Comparison of ENCODE assay signal across 8 cellular contexts in the genomic region with DNA sequence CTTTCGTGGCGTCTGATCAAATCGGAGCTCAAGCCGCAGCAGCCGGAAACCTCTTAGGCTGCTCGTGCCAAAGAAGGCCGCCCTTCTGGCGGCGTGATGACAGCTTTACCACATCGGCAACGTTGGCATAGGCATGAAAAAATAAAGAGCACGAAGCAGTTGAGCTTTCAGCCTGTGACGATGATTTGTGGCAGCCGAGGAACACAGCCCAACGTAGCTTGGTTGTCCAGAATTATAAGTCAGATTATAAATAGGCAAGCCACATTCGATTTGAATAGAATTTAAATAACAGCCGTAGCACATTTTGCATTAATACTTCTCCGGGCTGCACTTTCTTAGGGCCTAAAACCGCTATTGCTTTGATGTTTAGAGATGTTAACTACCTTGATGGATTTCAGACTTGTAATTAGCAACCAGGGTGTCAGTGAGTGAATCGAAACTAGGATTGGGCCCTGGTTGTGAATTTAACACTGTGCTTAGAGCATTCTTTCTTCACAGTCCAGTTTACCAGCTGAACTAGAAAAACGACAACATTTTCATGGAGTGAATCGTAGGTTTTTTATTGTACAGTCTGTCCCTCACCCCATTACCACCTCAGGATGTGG. TPM values are rescaled to one million over a fixed set of nuclear protein-coding genes. Genes with fewer than 3 reads are reported as not detected.
DNase-seq lines count a peak whose midpoint lies in the region; TF ChIP-seq lines count a peak whose summit lies in the region.

No MANE protein-coding gene starts in this region.

- H3K27ac ChIP-seq in angular gyrus (ENCODE audit: low read depth, low read length) (peak overlapping the region; percentile 99), hepatocyte (peak overlapping the region; percentile 99), sigmoid colon (peak overlapping the region; percentile 97 to 100 (median 98))

- H3K79me2 ChIP-seq in hepatocyte, result peaks cover 36% of the 10 kb centered on the region

- WGBS in hepatocyte (ENCODE audit: low lambda C conversion rate, missing lambda C conversion rate), result 11% methylated on average over 22 of the region's 22 CpGs
- WGBS in sigmoid colon, 2 donors, result 1 to 3% methylated on average over 22 of the region's 22 CpGs

- no peaks in the 10 kb centered on the region for H3K27me3 ChIP-seq in hepatocyte
- H3K27me3 ChIP-seq in sigmoid colon, result no peaks in the 10 kb centered on the region

- peak overlapping the region; percentile 73 for H3K4me2 ChIP-seq in hepatocyte

- no peak for TF ChIP-seq POLR2A in sigmoid colon (IDR thresholded peaks at IDR 0.05)

- H3K9me3 ChIP-seq in hepatocyte (ENCODE audit: low read depth) (no peaks in the 10 kb centered on the region), sigmoid colon (no peaks in the 10 kb centered on the region)

- intact Hi-C loops in sigmoid colon (cut with DNase I), result loop anchor here (2.0 kb wide), 1 partner anchor 792 kb away; no protein-coding TSS in a partner anchor

- no peak for TF ChIP-seq CTCF in HFFc6 (IDR thresholded peaks at IDR 0.05)
- TF ChIP-seq CTCF in hepatocyte (IDR thresholded peaks at IDR 0.05; ENCODE audit: poor library complexity), result no peak
- no peak for TF ChIP-seq CTCF in sigmoid colon (IDR thresholded peaks at IDR 0.05)

- H3K9me3 Mint-ChIP-seq in HFFc6, result no peaks in the 10 kb centered on the region
- no peaks in the 10 kb centered on the region for H3K9me3 Mint-ChIP-seq in T-helper 2 cell treated with Interferon-gamma antibody and Interleukin-4, amounts not matched to agents 5 μg/mL and 100 μg/mL, for 36 hours

- DNase-seq in ELR (ENCODE audit: low read depth) (peak; percentile 92), HFFc6 (peak; percentile 87), NCI-H1417 (lab: John Stamatoyannopoulos, UW) (peak; percentile 72 to 95 (median 90)), hepatocyte (ENCODE audit: low spot score) (peak; percentile 84), sigmoid colon (peak; percentile 91), cerebellar cortex (ENCODE audit: low spot score) (no peak)
- DNase-seq in T-helper 2 cell treated with Interferon-gamma antibody and Interleukin-4, amounts not matched to agents 5 μg/mL and 100 μg/mL, for 36 hours (ENCODE audit: low spot score), result peak; percentile 79

- H3K36me3 ChIP-seq in hepatocyte (replicated peaks; ENCODE audit: insufficient read depth, low read depth) (no peaks in the 10 kb centered on the region), sigmoid colon (no peaks in the 10 kb centered on the region)

- peaks cover 13% of the 10 kb centered on the region; the same call in 1 of the 2 replicates for H3K27me3 Mint-ChIP-seq in HFFc6 (ENCODE audit: insufficient read depth)
- H3K27me3 Mint-ChIP-seq in T-helper 2 cell treated with Interferon-gamma antibody and Interleukin-4, amounts not matched to agents 5 μg/mL and 100 μg/mL, for 36 hours (ENCODE audit: low read depth), result peaks cover 4% of the 10 kb centered on the region

- peaks cover 40% of the 10 kb centered on the region for H3K4me1 Mint-ChIP-seq in HFFc6 (ENCODE audit: low read depth)
- H3K4me1 Mint-ChIP-seq in T-helper 2 cell treated with Interferon-gamma antibody and Interleukin-4, amounts not matched to agents 5 μg/mL and 100 μg/mL, for 36 hours (ENCODE audit: low read depth), result peaks cover 25% of the 10 kb centered on the region

- H3K4me1 ChIP-seq in hepatocyte (ENCODE audit: insufficient read depth), result peaks cover 21% of the 10 kb centered on the region
- H3K4me1 ChIP-seq in sigmoid colon, result peaks cover 0 to 43% (median 39%) of the 10 kb centered on the region in 4 donors

- H3K27ac Mint-ChIP-seq in HFFc6, result peak overlapping the region; percentile 100
- H3K27ac Mint-ChIP-seq in T-helper 2 cell treated with Interferon-gamma antibody and Interleukin-4, amounts not matched to agents 5 μg/mL and 100 μg/mL, for 36 hours, result peak overlapping the region; percentile 100

- H2AFZ ChIP-seq in hepatocyte, result peak overlapping the region; percentile 72

- H4K20me1 ChIP-seq in hepatocyte (ENCODE audit: insufficient read depth, poor library complexity, severe bottlenecking), result peaks cover 36% of the 10 kb centered on the region

- H3K4me3 ChIP-seq in hepatocyte (peak overlapping the region; percentile 20), sigmoid colon (peak overlapping the region; percentile 78 to 99 (median 80))

- H3K4me3 Mint-ChIP-seq in HFFc6, result peak overlapping the region; percentile 96
- peak overlapping the region; percentile 93 for H3K4me3 Mint-ChIP-seq in T-helper 2 cell treated with Interferon-gamma antibody and Interleukin-4, amounts not matched to agents 5 μg/mL and 100 μg/mL, for 36 hours

- no peak for TF ChIP-seq EP300 in sigmoid colon (IDR thresholded peaks at IDR 0.05)

- peaks cover 19% of the 10 kb centered on the region for H3K36me3 Mint-ChIP-seq in HFFc6 (ENCODE audit: low read depth)
- peaks cover 29% of the 10 kb centered on the region for H3K36me3 Mint-ChIP-seq in T-helper 2 cell treated with Interferon-gamma antibody and Interleukin-4, amounts not matched to agents 5 μg/mL and 100 μg/mL, for 36 hours (ENCODE audit: low read depth)

- H3K9me2 ChIP-seq in hepatocyte (replicated peaks; ENCODE audit: insufficient read depth), result no peaks in the 10 kb centered on the region

RNA-seq across cellular contexts. Expression of gene BCLAF1, which starts 0.9 kb away (rescaled TPM):
- 100 to 1,000 TPM; 136 to 164 (median 153) TPM for total RNA-seq in HFFc6 (2021; fragmentation: NEBNext Ultra II Directional; extraction: Animal tissue kit (Norgen Biotek cat#: 25700))
- total RNA-seq in hepatocyte (138 and 154 TPM in 2 replicates), sigmoid colon (100 to 1,000 TPM in 1 of 4 donors, 10 to 100 TPM in 3; 78.0 to 139 (median 91.2) TPM)
- polyA plus RNA-seq in hepatocyte (58.2 and 68.1 TPM in 2 replicates), sigmoid colon (10 to 100 TPM; 17.6 to 34.0 (median 18.6) TPM)

RNA-seq across cellular contexts. Expression of gene MTFR2, which starts 40.4 kb away (rescaled TPM):
- total RNA-seq in HFFc6 (2021; fragmentation: NEBNext Ultra II Directional; extraction: Animal tissue kit (Norgen Biotek cat#: 25700)), result 1 to 10 TPM; 2.6 to 6.8 (median 6.3) TPM
- total RNA-seq in hepatocyte (0.43 and 2.9 TPM in 2 replicates), sigmoid colon (1 to 10 TPM in 1 of 4 donors, under 1 TPM in 1, not detected in 2; 0.36 to 1.6 TPM)
- polyA plus RNA-seq in hepatocyte (0.69 and 1.9 TPM in 2 replicates), sigmoid colon (1 to 10 TPM in 2 of 3 donors, under 1 TPM in 1; 0.60 to 6.1 (median 1.6) TPM)
